In the genomic region with DNA sequence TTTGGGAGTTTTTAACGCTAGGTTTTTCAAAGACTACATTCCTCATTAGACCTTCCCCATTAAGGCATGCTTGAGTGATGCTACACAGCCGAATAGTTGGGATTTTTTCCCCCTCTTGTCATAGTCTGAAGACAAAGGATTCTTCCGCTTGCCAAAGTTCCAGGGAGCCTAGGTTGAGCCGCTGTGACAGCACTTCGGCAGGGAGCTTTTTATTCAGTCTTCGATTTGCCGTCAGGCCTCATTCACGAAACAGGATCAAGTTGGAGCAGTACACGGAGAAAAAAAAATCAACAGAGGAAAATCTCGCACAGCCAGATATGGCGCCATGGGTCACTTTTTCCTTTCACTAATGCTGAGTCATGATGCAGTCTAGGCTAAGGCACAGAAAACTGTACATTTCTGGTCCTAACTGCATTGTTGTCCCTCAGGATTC, we compare ENCODE assay signal across 1 cellular context.
TF ChIP-seq lines count a peak whose summit lies in the region.

No MANE protein-coding gene starts in this region.

TF ChIP-seq in IMR-90, 13 proteins besides CTCF, POLR2A, EP300 and RAD21 (continued from another document):
- TF ChIP-seq MAFK (IDR thresholded peaks at IDR 0.05; ENCODE audit: low read depth, low read length) (peak; percentile 59; the same call in 1 of the 2 replicates), CHD1 (IDR thresholded peaks at IDR 0.05; ENCODE audit: low read depth, low read length) (no peak)
